8 cellular contexts compared by ENCODE assay signal in the genomic region with DNA sequence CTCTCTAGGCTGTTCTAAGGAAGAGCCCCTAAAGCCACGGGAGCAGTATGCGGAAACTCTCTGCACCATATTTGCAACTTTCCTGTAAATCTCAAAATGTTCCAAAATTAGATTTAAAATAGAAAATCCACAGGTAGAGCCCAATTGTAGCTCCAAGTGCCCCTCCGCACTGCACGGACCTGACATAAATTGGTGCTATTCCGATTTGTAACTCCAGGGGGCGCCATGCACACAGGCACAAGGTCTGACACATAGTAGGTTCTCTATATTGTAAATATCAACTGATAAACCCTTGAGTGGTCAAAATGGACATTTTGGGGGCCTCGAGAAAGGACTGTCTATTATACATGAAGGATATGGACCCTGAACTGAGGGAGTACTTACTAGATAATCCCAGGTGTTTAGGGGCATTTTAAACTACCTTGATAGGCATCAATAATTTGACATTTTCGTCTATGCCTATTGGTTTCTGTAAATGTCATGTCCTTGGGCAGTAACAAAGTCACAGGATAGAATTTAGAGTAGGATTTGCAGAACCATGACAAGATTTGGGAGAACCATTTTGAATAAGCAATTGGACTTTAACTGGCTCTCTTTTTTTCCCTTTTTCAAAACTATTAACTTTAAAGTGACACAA. TPM values are rescaled to one million over a fixed set of nuclear protein-coding genes. Genes with fewer than 3 reads are reported as not detected.
DNase-seq lines count a peak whose midpoint lies in the region; ATAC-seq and TF ChIP-seq lines count a peak whose summit lies in the region.

No MANE protein-coding gene starts in this region.

- no peak overlapping the region for H3K4me2 ChIP-seq in osteoblast (ENCODE audit: insufficient read depth, low read length)

- no peak overlapping the region for H3K4me3 ChIP-seq in effector memory CD4-positive, alpha-beta T cell (ENCODE audit: insufficient read depth, low read depth, low read length, poor library complexity, severe bottlenecking)
- no peak overlapping the region for H3K4me3 ChIP-seq in osteoblast (ENCODE audit: insufficient read depth, low read length)
- no peak overlapping the region for H3K4me3 ChIP-seq in upper lobe of right lung

- H4K20me1 ChIP-seq in osteoblast (ENCODE audit: insufficient read depth, low read length), result no peaks in the 10 kb centered on the region

- no peaks in the 10 kb centered on the region for H3K36me3 ChIP-seq in effector memory CD4-positive, alpha-beta T cell (ENCODE audit: control insufficient read depth, insufficient read depth, low read length)
- no peaks in the 10 kb centered on the region for H3K36me3 ChIP-seq in osteoblast (ENCODE audit: insufficient read depth, low read length)
- H3K36me3 ChIP-seq in upper lobe of right lung, result no peaks in the 10 kb centered on the region

- ATAC-seq in upper lobe of right lung, result peak; percentile 78
- no peak for ATAC-seq in HG03159 (IDR thresholded peaks at IDR 0.05; ENCODE audit: unreplicated experiment)

- intact Hi-C loops in upper lobe of right lung (cut with DNase I), result no loop called here

- DNase-seq in CMK (ENCODE audit: low read depth) (peak; percentile 61), Kasumi-1 (lab: John Stamatoyannopoulos, UW) (peak; percentile 18 to 28), osteoblast (ENCODE audit: insufficient read length, low spot score, missing footprints) (no peak), upper lobe of right lung (no peak), NCI-H2029 (lab: John Stamatoyannopoulos, UW) (no peak)
- peak; percentile 16 to 50 for DNase-seq in activated CD4-positive, alpha-beta T cell treated with anti-CD3 and anti-CD28 coated beads, Interleukin-2, amount 50 U/mL, for 24 hours (ENCODE audit: low read depth in 1 of 2, low spot score in 1 of 2)
- DNase-seq in effector memory CD4-positive, alpha-beta T cell, result peak; percentile 2 to 50 (median 31)

- H2AFZ ChIP-seq in osteoblast (ENCODE audit: low read length), result no peak overlapping the region

- no peaks in the 10 kb centered on the region for H3K79me2 ChIP-seq in osteoblast (ENCODE audit: insufficient read depth, low read length)

- H3K4me1 ChIP-seq in effector memory CD4-positive, alpha-beta T cell (ENCODE audit: control insufficient read depth, insufficient read depth, low read length, poor library complexity, severe bottlenecking), result no peaks in the 10 kb centered on the region
- no peaks in the 10 kb centered on the region for H3K4me1 ChIP-seq in osteoblast (ENCODE audit: insufficient read depth, low read length)
- no peaks in the 10 kb centered on the region for H3K4me1 ChIP-seq in upper lobe of right lung

- TF ChIP-seq CTCF in osteoblast (IDR thresholded peaks at IDR 0.05; ENCODE audit: extremely low read depth, low read depth, low read length) (peak; percentile 90), upper lobe of right lung (IDR thresholded peaks at IDR 0.05) (peak; percentile 85)

- H3K27me3 ChIP-seq in effector memory CD4-positive, alpha-beta T cell (replicated peaks; ENCODE audit: control insufficient read depth, insufficient read depth, low read length, poor library complexity, severe bottlenecking), result peaks cover 3% of the 10 kb centered on the region
- H3K27me3 ChIP-seq in osteoblast (ENCODE audit: insufficient read depth, low read length) (peaks cover 3% of the 10 kb centered on the region), upper lobe of right lung (peaks cover 27% of the 10 kb centered on the region)

- H3K27ac ChIP-seq in effector memory CD4-positive, alpha-beta T cell (ENCODE audit: insufficient read depth, low read length, poor library complexity, severe bottlenecking), result no peak overlapping the region
- H3K27ac ChIP-seq in osteoblast (ENCODE audit: low read depth, low read length) (no peak overlapping the region), upper lobe of right lung (no peak overlapping the region)

- H3K9me3 ChIP-seq in effector memory CD4-positive, alpha-beta T cell (ENCODE audit: control insufficient read depth, low read length), result no peaks in the 10 kb centered on the region
- H3K9me3 ChIP-seq in osteoblast (ENCODE audit: low read depth, low read length) (no peaks in the 10 kb centered on the region), upper lobe of right lung (no peaks in the 10 kb centered on the region)

RNA-seq across cellular contexts. Expression of a gene that starts 36.6 kb away (rescaled TPM):
- total RNA-seq in osteoblast (0.29 TPM in 1 of 2 replicates, not detected in the other), upper lobe of right lung (0.23 TPM)

Comparison
In these comparisons a context has a peak if more than half of its experiments do, and no peak if none do; other contexts are left out.
1. DNase-seq: peak in CMK (single experiment), Kasumi-1 (2 of 2), activated CD4-positive, alpha-beta T cell treated with anti-CD3 and anti-CD28 coated beads, Interleukin-2, amount 50 U/mL, for 24 hours (2 of 2) and effector memory CD4-positive, alpha-beta T cell (3 of 3); none in osteoblast (single experiment), upper lobe of right lung (single experiment) and NCI-H2029 (single experiment).